Comparison of ENCODE assay signal across 8 cellular contexts in the genomic region with DNA sequence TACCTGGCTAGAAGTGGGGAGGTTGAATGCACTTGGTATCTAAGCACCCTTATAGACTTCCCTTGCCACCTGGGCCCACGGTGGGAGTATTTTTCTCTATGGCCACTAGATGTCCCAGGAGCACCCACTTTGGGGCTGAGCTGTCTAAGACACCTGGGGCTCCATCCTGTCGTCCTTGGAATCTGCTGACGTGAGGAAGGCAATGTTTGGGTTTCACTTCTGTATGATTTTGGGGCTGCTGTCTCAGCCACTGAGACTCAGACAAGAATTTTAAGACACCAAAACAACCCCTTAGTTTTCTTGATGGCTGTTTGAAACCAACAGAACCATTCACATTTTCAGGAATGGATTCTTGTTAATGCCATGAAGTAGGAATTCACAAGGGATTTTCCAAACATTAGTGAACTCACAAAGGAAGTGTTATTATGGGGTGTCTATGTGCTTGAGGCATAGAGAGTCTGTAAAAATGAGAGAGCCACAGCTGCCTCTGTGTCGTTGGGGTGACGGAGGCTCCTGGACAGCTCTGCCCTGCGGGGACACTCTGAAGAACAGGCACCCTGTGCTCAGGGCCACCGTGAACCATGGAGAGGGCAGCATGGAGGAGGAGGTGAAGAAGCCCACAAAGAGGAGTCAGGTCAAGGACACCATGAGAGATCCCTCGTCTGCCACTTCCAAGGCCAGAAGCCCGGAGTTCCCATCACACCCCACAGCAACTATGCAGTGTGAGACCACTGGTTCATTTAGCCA.
DNase-seq lines count a peak whose midpoint lies in the region; ATAC-seq and TF ChIP-seq lines count a peak whose summit lies in the region.

No MANE protein-coding gene starts in this region.

- in situ Hi-C loops in Panc1 (cut with HindIII; ENCODE audit: low pct_unique_long_range_greater_than_20kb, low sequenced_read_pairs): no loop called here

- H3K4me3 ChIP-seq in HUES48 (ENCODE audit: low read depth, low read length): no peak overlapping the region
- H3K4me3 ChIP-seq in Panc1 (ENCODE audit: low read depth in 2 of 2, low read length in 2 of 2): no peak overlapping the region
- no peak overlapping the region for H3K4me3 ChIP-seq in uterus

- ATAC-seq in GM19468 (IDR thresholded peaks at IDR 0.05; ENCODE audit: extremely low read depth, unreplicated experiment) (peak; percentile 52), Panc1 (peak; percentile 96)

- no peaks in the 10 kb centered on the region for H3K9me3 Mint-ChIP-seq in activated T-helper 2 cell treated with anti-CD3 and anti-CD28 coated beads, Interferon-gamma antibody, Interleukin-2, Interleukin-4, amounts not matched to agents 10 μg/mL and 5 μg/mL and 100 μg/mL, durations not matched to agents 14 hours and 24 hours and 36 hours

- H3K9ac ChIP-seq in HUES48 (ENCODE audit: low read depth, low read length): no peak overlapping the region

- H3K27me3 Mint-ChIP-seq in activated T-helper 2 cell treated with anti-CD3 and anti-CD28 coated beads, Interferon-gamma antibody, Interleukin-2, Interleukin-4, amounts not matched to agents 10 μg/mL and 5 μg/mL and 100 μg/mL, durations not matched to agents 14 hours and 24 hours and 36 hours (ENCODE audit: low read depth): peaks cover 15% of the 10 kb centered on the region

- TF ChIP-seq POLR2A in uterus (IDR thresholded peaks at IDR 0.05): no peak

- peaks cover 17% of the 10 kb centered on the region for H3K4me1 Mint-ChIP-seq in activated T-helper 2 cell treated with anti-CD3 and anti-CD28 coated beads, Interferon-gamma antibody, Interleukin-2, Interleukin-4, amounts not matched to agents 10 μg/mL and 5 μg/mL and 100 μg/mL, durations not matched to agents 14 hours and 24 hours and 36 hours (ENCODE audit: low read depth)

- TF ChIP-seq CTCF in Panc1 (IDR thresholded peaks at IDR 0.05) (peak; percentile 84), uterus (IDR thresholded peaks at IDR 0.05) (peak; percentile 49 to 75 (median 72))

- intact Hi-C loops in Panc1 (cut with micrococcal nuclease; ENCODE audit: unreplicated experiment) (loop anchor here (1.0 kb wide), 1 partner anchor 167 kb away; no protein-coding TSS in a partner anchor), uterus (cut with DNase I; ENCODE audit: low total_unique reads) (no loop called here)
- intact Hi-C loops in activated T-helper 2 cell treated with anti-CD3 and anti-CD28 coated beads, Interferon-gamma antibody, Interleukin-2, Interleukin-4, amounts not matched to agents 10 μg/mL and 5 μg/mL and 100 μg/mL, durations not matched to agents 14 hours and 24 hours and 36 hours (cut with micrococcal nuclease): loop anchor here (1.0 to 5.0 kb wide), 3 partner anchors 43 to 167 kb away; a partner anchor contains a TSS

- H3K36me3 ChIP-seq in HUES48 (ENCODE audit: control insufficient read depth, insufficient read depth, low read length) (no peaks in the 10 kb centered on the region), Panc1 (ENCODE audit: control insufficient read depth, insufficient read depth, low read length) (no peaks in the 10 kb centered on the region), uterus (no peaks in the 10 kb centered on the region)

- POLR2A ChIA-PET in Panc1 (lab: Charles Lee): interaction anchor here (0.6 kb wide), 1 partner anchor 37 kb away, joined by 3 read pairs; no protein-coding TSS in a partner anchor

- no peaks in the 10 kb centered on the region for H3K9me3 ChIP-seq in HUES48 (ENCODE audit: control insufficient read depth, insufficient read depth, low read length)
- H3K9me3 ChIP-seq in Panc1 (ENCODE audit: control insufficient read depth, insufficient read depth, low read depth, low read length): no peaks in the 10 kb centered on the region
- no peaks in the 10 kb centered on the region for H3K9me3 ChIP-seq in uterus

- H3K36me3 Mint-ChIP-seq in activated T-helper 2 cell treated with anti-CD3 and anti-CD28 coated beads, Interferon-gamma antibody, Interleukin-2, Interleukin-4, amounts not matched to agents 10 μg/mL and 5 μg/mL and 100 μg/mL, durations not matched to agents 14 hours and 24 hours and 36 hours (ENCODE audit: low read depth): no peaks in the 10 kb centered on the region

- H3K27me3 ChIP-seq in HUES48 (ENCODE audit: control insufficient read depth, insufficient read depth, low read length): no peaks in the 10 kb centered on the region
- H3K27me3 ChIP-seq in Panc1 (ENCODE audit: control insufficient read depth, insufficient read depth, low read length): no peaks in the 10 kb centered on the region
- H3K27me3 ChIP-seq in uterus: no peaks in the 10 kb centered on the region

- H3K4me1 ChIP-seq in HUES48 (ENCODE audit: control insufficient read depth, insufficient read depth, low read length) (peaks cover 26% of the 10 kb centered on the region), Panc1 (ENCODE audit: control insufficient read depth, insufficient read depth, low read length) (no peaks in the 10 kb centered on the region; the same call in 1 of the 2 replicates), uterus (peaks cover 4 to 7% of the 10 kb centered on the region in 2 donors)

- no peak overlapping the region for H3K4me3 Mint-ChIP-seq in activated T-helper 2 cell treated with anti-CD3 and anti-CD28 coated beads, Interferon-gamma antibody, Interleukin-2, Interleukin-4, amounts not matched to agents 10 μg/mL and 5 μg/mL and 100 μg/mL, durations not matched to agents 14 hours and 24 hours and 36 hours (ENCODE audit: low read depth)

- peak overlapping the region; percentile 38 for H3K27ac ChIP-seq in HUES48 (ENCODE audit: low read depth, low read length)
- H3K27ac ChIP-seq in Panc1 (ENCODE audit: low read length): no peak overlapping the region
- peak overlapping the region; percentile 70 to 82 for H3K27ac ChIP-seq in uterus

- CTCF ChIA-PET in Panc1 (lab: Charles Lee): interaction anchor here (0.5 to 1.1 kb wide), 2 partner anchors 128 to 175 kb away, joined by 5 to 6 read pairs; no protein-coding TSS in a partner anchor

- no peak overlapping the region for H3K27ac Mint-ChIP-seq in activated T-helper 2 cell treated with anti-CD3 and anti-CD28 coated beads, Interferon-gamma antibody, Interleukin-2, Interleukin-4, amounts not matched to agents 10 μg/mL and 5 μg/mL and 100 μg/mL, durations not matched to agents 14 hours and 24 hours and 36 hours

- DNase-seq in D341Med (ENCODE audit: low spot score) (peak; percentile 77), Panc1 (ENCODE audit: low read depth, low spot score) (peak; percentile 50), germinal center (ENCODE audit: low spot score) (peak; percentile 74), pons (ENCODE audit: low spot score) (peak; percentile 95), uterus (peak; percentile 27 to 58)
- peak; percentile 49 for DNase-seq in activated T-helper 2 cell treated with anti-CD3 and anti-CD28 coated beads, Interferon-gamma antibody, Interleukin-2, Interleukin-4, amounts not matched to agents 10 μg/mL and 5 μg/mL and 100 μg/mL, durations not matched to agents 14 hours and 24 hours and 36 hours (ENCODE audit: low spot score)

- no TSS peak for BruUV-seq in Panc1 (replicated peaks; lab: Mats Ljungman, UMichigan)

Comparison
In these comparisons a context has a peak if more than half of its experiments do, and no peak if none do; other contexts are left out.
1. DNase-seq: peak in every context shown above with its lines; median percentile 95 in pons; 77 in D341Med; 74 in germinal center; 50 in Panc1; 49 in activated T-helper 2 cell treated with anti-CD3 and anti-CD28 coated beads, Interferon-gamma antibody, Interleukin-2, Interleukin-4, amounts not matched to agents 10 μg/mL and 5 μg/mL and 100 μg/mL, durations not matched to agents 14 hours and 24 hours and 36 hours; 42 in uterus.